In the genomic region with DNA sequence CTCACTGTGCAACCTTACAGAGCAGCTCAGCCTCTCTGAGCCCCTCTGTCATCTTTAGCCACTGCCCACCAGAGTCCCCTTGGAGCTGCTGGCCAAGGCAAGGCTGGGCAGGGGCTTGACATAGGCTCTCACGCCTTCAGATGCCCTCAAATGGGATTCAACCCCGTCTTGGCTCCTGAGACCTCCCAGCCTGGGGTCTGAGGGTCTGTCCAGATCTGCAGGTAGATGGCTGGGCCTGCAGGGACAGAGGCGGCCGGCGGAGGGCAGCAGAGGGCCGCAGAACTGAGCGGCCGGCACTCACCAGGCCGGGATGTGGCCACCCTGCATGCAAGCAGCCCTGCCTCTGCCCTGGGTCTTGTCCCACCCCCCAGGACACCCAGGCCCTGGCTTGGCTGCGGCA, we compare ENCODE assay signal across 2 cellular contexts.
TF ChIP-seq lines count a peak whose summit lies in the region.

No MANE protein-coding gene starts in this region.

TF ChIP-seq in GM12891, 5 proteins besides CTCF, POLR2A, EP300 and RAD21:
- no peak for TF ChIP-seq TAF1 (IDR thresholded peaks at IDR 0.05; ENCODE audit: low read depth, low read length)
- no peak for TF ChIP-seq POU2F2 (IDR thresholded peaks at IDR 0.05; ENCODE audit: low read depth, low read length)
- TF ChIP-seq POLR2AphosphoS5 (IDR thresholded peaks at IDR 0.05; ENCODE audit: low read depth, low read length): no peak
- TF ChIP-seq SPI1 (IDR thresholded peaks at IDR 0.05; ENCODE audit: low read depth, low read length): no peak
- TF ChIP-seq PAX5 (IDR thresholded peaks at IDR 0.05; ENCODE audit: insufficient read depth, low read length, severe bottlenecking): no peak

TF ChIP-seq in H1, 55 proteins besides CTCF, POLR2A, EP300 and RAD21:
- TF ChIP-seq HDAC6 (IDR thresholded peaks at IDR 0.05; ENCODE audit: low read depth, low read length): no peak
- TF ChIP-seq ZNF274 (IDR thresholded peaks at IDR 0.05; ENCODE audit: borderline replicate concordance, extremely low read depth, low read length): no peak
- TF ChIP-seq ATF3 (IDR thresholded peaks at IDR 0.05; ENCODE audit: insufficient read depth, low read depth, low read length): no peak
- TF ChIP-seq, protein P1, sequence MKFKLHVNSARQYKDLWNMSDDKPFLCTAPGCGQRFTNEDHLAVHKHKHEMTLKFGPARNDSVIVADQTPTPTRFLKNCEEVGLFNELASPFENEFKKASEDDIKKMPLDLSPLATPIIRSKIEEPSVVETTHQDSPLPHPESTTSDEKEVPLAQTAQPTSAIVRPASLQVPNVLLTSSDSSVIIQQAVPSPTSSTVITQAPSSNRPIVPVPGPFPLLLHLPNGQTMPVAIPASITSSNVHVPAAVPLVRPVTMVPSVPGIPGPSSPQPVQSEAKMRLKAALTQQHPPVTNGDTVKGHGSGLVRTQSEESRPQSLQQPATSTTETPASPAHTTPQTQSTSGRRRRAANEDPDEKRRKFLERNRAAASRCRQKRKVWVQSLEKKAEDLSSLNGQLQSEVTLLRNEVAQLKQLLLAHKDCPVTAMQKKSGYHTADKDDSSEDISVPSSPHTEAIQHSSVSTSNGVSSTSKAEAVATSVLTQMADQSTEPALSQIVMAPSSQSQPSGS (IDR thresholded peaks at IDR 0.05; ENCODE audit: low read length): no peak
- no peak for TF ChIP-seq TEAD4 (IDR thresholded peaks at IDR 0.05; ENCODE audit: low read depth, low read length)
- no peak for TF ChIP-seq SRF (IDR thresholded peaks at IDR 0.05; ENCODE audit: low read depth, low read length)
- TF ChIP-seq CBX5 (IDR thresholded peaks at IDR 0.05; ENCODE audit: low read depth, low read length): no peak
- TF ChIP-seq SUZ12 (IDR thresholded peaks at IDR 0.05; ENCODE audit: low read length): no peak
- TF ChIP-seq RBBP5 (IDR thresholded peaks at IDR 0.05; ENCODE audit: borderline replicate concordance, low read depth, low read length): no peak
- no peak for TF ChIP-seq SP1 (IDR thresholded peaks at IDR 0.05; ENCODE audit: low read depth, low read length)
- no peak for TF ChIP-seq KDM1A (IDR thresholded peaks at IDR 0.05; ENCODE audit: borderline replicate concordance, low read length)
- TF ChIP-seq POLR2AphosphoS5 (IDR thresholded peaks at IDR 0.05; ENCODE audit: low read depth, low read length): no peak
- TF ChIP-seq TAF7 (optimal IDR thresholded peaks at IDR 0.05; ENCODE audit: borderline replicate concordance, low read depth, low read length): no peak
- TF ChIP-seq TCF12 (IDR thresholded peaks at IDR 0.05; ENCODE audit: low read depth, low read length): no peak
- no peak for TF ChIP-seq NANOG (IDR thresholded peaks at IDR 0.05; ENCODE audit: insufficient read depth, low read depth, low read length, poor library complexity, severe bottlenecking)
- TF ChIP-seq TAF1 (IDR thresholded peaks at IDR 0.05; ENCODE audit: low read depth, low read length): no peak
- TF ChIP-seq PHF8 (conservative IDR thresholded peaks at IDR 0.05; ENCODE audit: low read depth, low read length): no peak
